8 cellular contexts compared by ENCODE assay signal in the genomic region with DNA sequence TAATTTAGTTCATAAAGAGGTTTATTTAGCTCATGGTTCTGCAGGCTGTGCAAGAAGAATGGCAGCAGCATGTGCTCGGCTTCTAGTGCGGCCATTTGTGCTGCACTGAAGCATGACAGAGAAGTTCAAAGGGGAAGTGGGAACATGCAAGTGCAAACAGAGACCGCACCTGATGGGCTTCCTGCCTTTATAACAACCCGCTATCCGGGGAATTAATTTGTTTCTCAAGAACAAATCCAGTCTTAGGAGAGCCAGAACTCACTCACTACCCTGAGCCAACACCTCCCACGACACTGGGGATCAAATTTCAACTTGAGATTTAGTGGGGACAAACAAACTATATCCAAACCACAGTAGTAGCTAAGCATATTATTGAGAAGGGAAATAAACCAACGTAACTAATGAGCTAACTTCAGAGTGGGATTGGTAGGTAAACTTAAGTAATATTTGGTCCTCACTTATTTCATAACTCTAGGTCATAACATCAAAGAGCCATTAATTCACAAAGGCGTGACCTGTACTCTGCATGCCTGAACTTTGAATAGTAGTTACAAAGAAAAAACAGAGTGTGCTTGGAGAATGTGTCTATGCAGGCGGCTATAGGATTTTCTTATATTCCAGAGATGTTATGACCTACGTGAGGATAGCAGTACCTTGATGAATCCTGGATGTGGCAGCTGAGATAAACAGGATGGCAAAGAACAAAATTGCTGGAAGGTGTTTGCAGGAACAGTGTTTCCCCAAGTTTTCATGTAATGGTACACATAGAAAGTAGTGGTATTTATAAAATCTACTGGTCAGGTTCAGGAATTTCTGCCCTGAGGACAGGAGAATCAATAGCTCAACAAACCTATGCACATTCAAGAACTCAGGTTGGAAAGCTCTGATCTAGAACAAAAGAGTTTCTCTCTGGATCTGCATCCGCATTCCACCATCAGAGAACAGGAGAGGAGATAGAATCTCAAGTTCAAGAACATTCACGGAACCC.
DNase-seq lines count a peak whose midpoint lies in the region; ATAC-seq and TF ChIP-seq lines count a peak whose summit lies in the region.

No MANE protein-coding gene starts in this region.

- peak; percentile 99 for ATAC-seq in GM21390 (IDR thresholded peaks at IDR 0.05; ENCODE audit: unreplicated experiment)
- peak; percentile 85 for ATAC-seq in HG03521 (IDR thresholded peaks at IDR 0.05; ENCODE audit: unreplicated experiment)
- peak; percentile 67 for ATAC-seq in activated B cell treated with CpG ODN at 0.5 μM for 24 hours (ENCODE audit: low read depth)
- no peak for ATAC-seq in activated CD4-positive, CD25-positive, alpha-beta regulatory T cell treated with anti-CD3 and anti-CD28 coated beads, Interleukin-2, amount 50 U/mL, for 24 hours
- ATAC-seq in left lobe of liver: no peak

- POLR2A ChIA-PET in activated B cell treated with CpG ODN at 0.5 μM for 24 hours (lab: Charles Lee): no interaction called here

- H3K27me3 ChIP-seq in DOHH2 (ENCODE audit: control insufficient read depth, low read length): no peaks in the 10 kb centered on the region

- H3K4me1 ChIP-seq in DOHH2 (ENCODE audit: control insufficient read depth, low read length): peaks cover 47% of the 10 kb centered on the region

- CTCF ChIA-PET in activated B cell treated with CpG ODN at 0.5 μM for 24 hours (lab: Charles Lee): no interaction called here

- H3K27ac Mint-ChIP-seq in activated B cell treated with CpG ODN at 0.5 μM for 24 hours: no peak overlapping the region

- H3K9me2 ChIP-seq in DOHH2 (replicated peaks; ENCODE audit: control insufficient read depth, low read length): no peaks in the 10 kb centered on the region

- H3K9me3 ChIP-seq in DOHH2 (ENCODE audit: control insufficient read depth, insufficient read depth, low read length): peaks cover 34% of the 10 kb centered on the region; the same call in 1 of the 2 replicates

- no peaks in the 10 kb centered on the region for H4K20me1 ChIP-seq in DOHH2 (ENCODE audit: control insufficient read depth, insufficient read depth, low read depth, low read length)

- peak overlapping the region; percentile 66 for H3K4me2 ChIP-seq in DOHH2 (ENCODE audit: low read length)

- peak overlapping the region; percentile 90 for H3K27ac ChIP-seq in DOHH2 (ENCODE audit: low read depth, low read length)

- H3K36me3 ChIP-seq in DOHH2 (ENCODE audit: control insufficient read depth, low read length): peaks cover 43% of the 10 kb centered on the region

- no peaks in the 10 kb centered on the region for H3K79me2 ChIP-seq in DOHH2 (ENCODE audit: control insufficient read depth, low read length)

- H3K9me3 Mint-ChIP-seq in activated B cell treated with CpG ODN at 0.5 μM for 24 hours: peaks cover 17% of the 10 kb centered on the region

- H3F3A ChIP-seq in DOHH2 (ENCODE audit: control insufficient read depth, insufficient read depth): peaks cover 14% of the 10 kb centered on the region

- intact Hi-C loops in activated B cell treated with CpG ODN at 0.5 μM for 24 hours (cut with micrococcal nuclease): no loop called here

- DNase-seq in activated B cell treated with CpG ODN at 0.5 μM for 24 hours: no peak
- DNase-seq in left lobe of liver (ENCODE audit: low spot score): no peak
- no peak for DNase-seq in NCI-H1048 (lab: John Stamatoyannopoulos, UW)
- no peak for DNase-seq in SIG-M5 treated with dmso at 0.1 percent for 504 hours (lab: John Stamatoyannopoulos, UW; ENCODE audit: unreplicated experiment)

- H3K4me1 Mint-ChIP-seq in activated B cell treated with CpG ODN at 0.5 μM for 24 hours: peaks cover 17% of the 10 kb centered on the region

- peak overlapping the region; percentile 54 for H3K4me3 ChIP-seq in DOHH2 (ENCODE audit: low read length)

- no peaks in the 10 kb centered on the region for H3K27me3 Mint-ChIP-seq in activated B cell treated with CpG ODN at 0.5 μM for 24 hours

- peak overlapping the region; percentile 38 for H3K4me3 Mint-ChIP-seq in activated B cell treated with CpG ODN at 0.5 μM for 24 hours

- no peaks in the 10 kb centered on the region for H3K36me3 Mint-ChIP-seq in activated B cell treated with CpG ODN at 0.5 μM for 24 hours (ENCODE audit: low read depth)

- TF ChIP-seq CTCF in DOHH2 (IDR thresholded peaks at IDR 0.05; ENCODE audit: low read depth, low read length, poor library complexity, severe bottlenecking) (no peak), activated B cell treated with CpG ODN at 0.5 μM for 24 hours (IDR thresholded peaks at IDR 0.05) (no peak)

Comparison
In these comparisons a context has a peak if more than half of its experiments do, and no peak if none do; other contexts are left out.
1. ATAC-seq: peak in GM21390 (single experiment), HG03521 (single experiment) and activated B cell treated with CpG ODN at 0.5 μM for 24 hours (single experiment); none in activated CD4-positive, CD25-positive, alpha-beta regulatory T cell treated with anti-CD3 and anti-CD28 coated beads, Interleukin-2, amount 50 U/mL, for 24 hours (0 of 2) and left lobe of liver (single experiment).